In genomic region chr1:230568676-230569075, GRCh38 we compare ENCODE assay signal across 20 cellular contexts.
A peak's percentile ranks its signal among the peaks of the same experiment; 100 is the strongest.
DNase-seq lines count a peak whose midpoint lies in the region; ATAC-seq, FAIRE-seq and TF ChIP-seq lines count a peak whose summit lies in the region.
"Had no signal": no experiment of that assay in that cellular context is flagged by ENCODE, and none has a peak within 500 bp of the region (broad histone marks: within the 10 kb centered on the region; RNA-seq: fewer than 3 reads in every experiment).

No MANE protein-coding gene starts in this region.

- no peaks in the 10 kb centered on the region for H3K9me3 Mint-ChIP-seq in activated T-helper 17 cell treated with anti-CD3 and anti-CD28 coated beads, Interleukin-2, amount 50 U/mL, for 72 hours
- H3K9me3 Mint-ChIP-seq: CD4-positive, CD25-positive, alpha-beta regulatory T cell had no signal

- no peak overlapping the region for H3K27ac Mint-ChIP-seq in activated T-helper 17 cell treated with anti-CD3 and anti-CD28 coated beads, Interleukin-2, amount 50 U/mL, for 72 hours
- H3K27ac Mint-ChIP-seq: CD4-positive, CD25-positive, alpha-beta regulatory T cell had no signal

- H3K9ac ChIP-seq in OCI-LY3 (ENCODE audit: low read length): no peak overlapping the region
- H3K9ac ChIP-seq: GM23248, KMS-11, SK-N-SH had no signal

- H3K36me3 Mint-ChIP-seq in activated T-helper 17 cell treated with anti-CD3 and anti-CD28 coated beads, Interleukin-2, amount 50 U/mL, for 72 hours (ENCODE audit: low read depth): no peaks in the 10 kb centered on the region
- H3K36me3 Mint-ChIP-seq: CD4-positive, CD25-positive, alpha-beta regulatory T cell had no signal

- H3K27me3 ChIP-seq in OCI-LY3 (ENCODE audit: low read depth, low read length): peaks cover 27% of the 10 kb centered on the region

- no peaks in the 10 kb centered on the region for H3K9me3 ChIP-seq in OCI-LY3 (ENCODE audit: insufficient read depth, low read length)
- H3K9me3 ChIP-seq: HAP-1, SK-N-SH had no signal

- no peak overlapping the region for H3K4me3 ChIP-seq in OCI-LY3 (ENCODE audit: low read length)
- H3K4me3 ChIP-seq: GM23248, HAP-1 had no signal

- no peaks in the 10 kb centered on the region for H3K79me2 ChIP-seq in OCI-LY3 (ENCODE audit: low read length)

- H3K27me3 Mint-ChIP-seq in activated T-helper 17 cell treated with anti-CD3 and anti-CD28 coated beads, Interleukin-2, amount 50 U/mL, for 72 hours: peaks cover 17% of the 10 kb centered on the region
- H3K27me3 Mint-ChIP-seq: CD4-positive, CD25-positive, alpha-beta regulatory T cell had no signal

- H3K4me1 Mint-ChIP-seq in activated T-helper 17 cell treated with anti-CD3 and anti-CD28 coated beads, Interleukin-2, amount 50 U/mL, for 72 hours: peaks cover 8% of the 10 kb centered on the region

- FAIRE-seq in D721Med (lab: Jason Lieb, UNC): no peak
- FAIRE-seq: GM12891 had no signal

- POLR2A ChIA-PET in GM10248 (lab: Yijun Ruan, JAX): no interaction called here

- peak overlapping the region; percentile 39 for H3K4me2 ChIP-seq in OCI-LY3 (ENCODE audit: low read length)
- H3K4me2 ChIP-seq: KMS-11, SK-N-SH had no signal

- H3K27ac ChIP-seq in OCI-LY3 (ENCODE audit: low read length): no peak overlapping the region
- H3K27ac ChIP-seq in epithelial cell of prostate: peak overlapping the region; percentile 96
- H3K27ac ChIP-seq: GM23248, KMS-11, RWPE1 had no signal

- H4K20me1 ChIP-seq in OCI-LY3 (ENCODE audit: insufficient read depth, low read length): no peaks in the 10 kb centered on the region

- CTCF ChIA-PET in GM10248 (lab: Yijun Ruan, JAX): no interaction called here

- ATAC-seq in activated T-helper 17 cell treated with anti-CD3 and anti-CD28 coated beads, Interleukin-2, amount 50 U/mL, for 72 hours (replicated peaks): peak; percentile 47
- ATAC-seq in GM19455 (IDR thresholded peaks at IDR 0.05; ENCODE audit: unreplicated experiment): no peak

- H3K4me3 Mint-ChIP-seq in activated T-helper 17 cell treated with anti-CD3 and anti-CD28 coated beads, Interleukin-2, amount 50 U/mL, for 72 hours: peak overlapping the region; percentile 44
- H3K4me3 Mint-ChIP-seq: CD4-positive, CD25-positive, alpha-beta regulatory T cell had no signal

- no peak overlapping the region for H2AFZ ChIP-seq in OCI-LY3 (ENCODE audit: low read depth, low read length)
- H2AFZ ChIP-seq: GM23248 had no signal

- peaks cover 21% of the 10 kb centered on the region for H3K4me1 ChIP-seq in OCI-LY3 (ENCODE audit: low read length)
- H3K4me1 ChIP-seq: HAP-1 had no signal

- TF ChIP-seq CTCF in OCI-LY3 (IDR thresholded peaks at IDR 0.05; ENCODE audit: low read depth, low read length) (no peak), GM10248 (IDR thresholded peaks at IDR 0.05; ENCODE audit: control extremely low read depth, extremely low read depth, low read depth, missing control alignments) (no peak), D721Med (IDR thresholded peaks at IDR 0.05; ENCODE audit: insufficient read depth, missing control alignments) (no peak)

- H3K36me3 ChIP-seq in OCI-LY3 (replicated peaks; ENCODE audit: low read depth, low read length): no peaks in the 10 kb centered on the region
- H3K36me3 ChIP-seq: HAP-1 had no signal

- DNase-seq in epithelial cell of prostate (ENCODE audit: low read depth, low spot score) (peak; percentile 63), renal cortical epithelial cell (ENCODE audit: low read depth) (peak; percentile 35), dermis blood vessel endothelial cell (no peak), GM10248 (ENCODE audit: extremely low spot score) (no peak), D721Med (ENCODE audit: insufficient read length, low spot score) (no peak)
- DNase-seq: DND-41, NCI-H1105, NCI-H2029, NCI-H2171, SIG-M5, SK-N-SH had no signal

Comparison
In these comparisons a context has a peak if more than half of its experiments do, and no peak if none do; other contexts are left out.
1. DNase-seq: peak in epithelial cell of prostate (single experiment) and renal cortical epithelial cell (single experiment); none in dermis blood vessel endothelial cell (single experiment), GM10248 (single experiment) and D721Med (single experiment).